8 cellular contexts compared by ENCODE assay signal in the genomic region with DNA sequence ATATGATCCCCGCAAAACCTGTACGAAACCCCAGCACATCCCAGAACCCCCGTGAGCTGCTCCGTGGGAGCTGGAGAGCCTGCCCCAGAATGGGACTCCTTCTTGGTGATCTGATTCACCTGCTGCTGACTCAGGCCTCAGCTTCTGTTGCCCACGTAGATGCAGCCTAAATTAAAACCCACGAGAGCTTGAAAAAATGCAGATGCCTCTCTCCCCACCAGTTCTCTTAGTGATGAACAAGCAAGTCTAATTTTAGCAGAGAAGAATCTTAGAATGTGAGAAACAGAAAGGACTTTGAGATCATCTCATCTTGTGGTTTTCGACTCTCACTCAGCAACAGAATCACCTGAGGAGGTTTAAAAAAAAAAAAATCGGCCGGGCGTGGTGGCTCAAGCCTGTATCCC. TPM values are rescaled to one million over a fixed set of nuclear protein-coding genes. Genes with fewer than 3 reads are reported as not detected.
DNase-seq lines count a peak whose midpoint lies in the region; ATAC-seq and TF ChIP-seq lines count a peak whose summit lies in the region.

No MANE protein-coding gene starts in this region.

- BruUV-seq in PC-3 (replicated peaks; lab: Mats Ljungman, UMichigan): no TSS peak

- TF ChIP-seq POLR2A in thyroid gland (IDR thresholded peaks at IDR 0.05) (no peak), upper lobe of left lung (IDR thresholded peaks at IDR 0.05) (no peak)

- H3K4me3 Mint-ChIP-seq in activated naive CD4-positive, alpha-beta T cell treated with anti-CD3 and anti-CD28 coated beads, Interleukin-2, amount 50 U/mL, for 24 hours: peak overlapping the region; percentile 19

- peaks cover 5% of the 10 kb centered on the region for H3K4me1 Mint-ChIP-seq in activated naive CD4-positive, alpha-beta T cell treated with anti-CD3 and anti-CD28 coated beads, Interleukin-2, amount 50 U/mL, for 24 hours

- TF ChIP-seq EP300 in upper lobe of left lung (IDR thresholded peaks at IDR 0.05): no peak

- no peak overlapping the region for H2AFZ ChIP-seq in PC-3 (ENCODE audit: low read length)

- no peaks in the 10 kb centered on the region for H4K20me1 ChIP-seq in PC-3 (ENCODE audit: low read length)

- H3K36me3 Mint-ChIP-seq in activated naive CD4-positive, alpha-beta T cell treated with anti-CD3 and anti-CD28 coated beads, Interleukin-2, amount 50 U/mL, for 24 hours: no peaks in the 10 kb centered on the region

- no peaks in the 10 kb centered on the region for H3F3A ChIP-seq in PC-3 (ENCODE audit: low read length, unreplicated experiment)

- CTCF ChIA-PET in PC-3 (lab: Charles Lee): no interaction called here

- no peak overlapping the region for H3K4me2 ChIP-seq in PC-3 (ENCODE audit: low read length)

- no peaks in the 10 kb centered on the region for H3K9me3 Mint-ChIP-seq in activated naive CD4-positive, alpha-beta T cell treated with anti-CD3 and anti-CD28 coated beads, Interleukin-2, amount 50 U/mL, for 24 hours

- no peak overlapping the region for H3K9ac ChIP-seq in PC-3 (ENCODE audit: low read length)

- no peaks in the 10 kb centered on the region for H3K79me2 ChIP-seq in PC-3 (ENCODE audit: low read length)

- H3K27ac ChIP-seq in thyroid gland (peak overlapping the region; percentile 97 to 98 (median 97)), PC-3 (ENCODE audit: low read length) (no peak overlapping the region), upper lobe of left lung (peak overlapping the region in 1 of 4 donors; percentile 88)

- no peaks in the 10 kb centered on the region for H3K9me2 ChIP-seq in PC-3 (replicated peaks; ENCODE audit: low read length)

- H3K9me3 ChIP-seq in thyroid gland (no peaks in the 10 kb centered on the region), PC-3 (ENCODE audit: low read length) (no peaks in the 10 kb centered on the region), upper lobe of left lung (no peaks in the 10 kb centered on the region)

- H3K27me3 Mint-ChIP-seq in activated naive CD4-positive, alpha-beta T cell treated with anti-CD3 and anti-CD28 coated beads, Interleukin-2, amount 50 U/mL, for 24 hours: peaks cover 10% of the 10 kb centered on the region

- intact Hi-C loops in thyroid gland (cut with DNase I) (no loop called here), PC-3 (cut with micrococcal nuclease) (no loop called here)

- POLR2A ChIA-PET in PC-3 (lab: Charles Lee; ENCODE audit: unreplicated experiment): no interaction called here

- H3K4me1 ChIP-seq in thyroid gland (peaks cover 72 to 82% of the 10 kb centered on the region in 2 donors), PC-3 (ENCODE audit: insufficient read depth, low read length) (peaks cover 4% of the 10 kb centered on the region; the same call in 1 of the 2 replicates), upper lobe of left lung (peaks cover 30 to 42% (median 33%) of the 10 kb centered on the region in 4 donors)

- no peak overlapping the region for H3K4me3 ChIP-seq in thyroid gland (replicated peaks in 1 of 3)
- no peak overlapping the region for H3K4me3 ChIP-seq in PC-3 (ENCODE audit: low read length)
- no peak overlapping the region for H3K4me3 ChIP-seq in upper lobe of left lung

- peak; percentile 69 for ATAC-seq in HG02973 (IDR thresholded peaks at IDR 0.05; ENCODE audit: unreplicated experiment)
- ATAC-seq in PC-3: no peak
- ATAC-seq in upper lobe of left lung (ENCODE audit: low FRiP score in 2 of 2): no peak

- H3K36me3 ChIP-seq in thyroid gland (no peaks in the 10 kb centered on the region), PC-3 (ENCODE audit: low read depth, low read length) (no peaks in the 10 kb centered on the region), upper lobe of left lung (no peaks in the 10 kb centered on the region)

- no peak overlapping the region for H3K27ac Mint-ChIP-seq in activated naive CD4-positive, alpha-beta T cell treated with anti-CD3 and anti-CD28 coated beads, Interleukin-2, amount 50 U/mL, for 24 hours

- 86 to 90% methylated on average over 10 of the region's 10 CpGs for WGBS in thyroid gland, 2 donors
- 76 to 83% methylated on average over 10 of the region's 10 CpGs for WGBS in upper lobe of left lung, 2 donors

- no peak for TF ChIP-seq CTCF in thyroid gland (IDR thresholded peaks at IDR 0.05)
- TF ChIP-seq CTCF in PC-3 (conservative IDR thresholded peaks at IDR 0.05; ENCODE audit: low read depth, low read length): no peak
- no peak for TF ChIP-seq CTCF in upper lobe of left lung (IDR thresholded peaks at IDR 0.05)

- DNase-seq in activated naive CD4-positive, alpha-beta T cell treated with anti-CD3 and anti-CD28 coated beads, Interleukin-2, amount 50 U/mL, for 16 hours: no peak
- DNase-seq in amniotic epithelial cell (ENCODE audit: low read depth) (peak; percentile 81), thyroid gland (no peak), PC-3 (no peak), NCI-H1436 treated with DMSO at 0.1 percent for 48 hours (lab: John Stamatoyannopoulos, UW) (no peak), upper lobe of left lung (no peak)

- H3K27me3 ChIP-seq in thyroid gland (no peaks in the 10 kb centered on the region), PC-3 (ENCODE audit: low read length) (no peaks in the 10 kb centered on the region), upper lobe of left lung (no peaks in the 10 kb centered on the region)

RNA-seq across cellular contexts. Expression of a gene that starts 57.6 kb away (rescaled TPM):
- total RNA-seq in thyroid gland: 10 to 100 TPM; 33.4 to 38.6 (median 37.0) TPM
- total RNA-seq in PC-3 (2014; rRNA removed): not detected in 2 replicates
- 10 to 100 TPM in 1 of 6 donors, 1 to 10 TPM in 5; 4.4 to 12.6 (median 8.8) TPM for total RNA-seq in upper lobe of left lung
